ENCODE assay signal across 8 cellular contexts in the genomic region with DNA sequence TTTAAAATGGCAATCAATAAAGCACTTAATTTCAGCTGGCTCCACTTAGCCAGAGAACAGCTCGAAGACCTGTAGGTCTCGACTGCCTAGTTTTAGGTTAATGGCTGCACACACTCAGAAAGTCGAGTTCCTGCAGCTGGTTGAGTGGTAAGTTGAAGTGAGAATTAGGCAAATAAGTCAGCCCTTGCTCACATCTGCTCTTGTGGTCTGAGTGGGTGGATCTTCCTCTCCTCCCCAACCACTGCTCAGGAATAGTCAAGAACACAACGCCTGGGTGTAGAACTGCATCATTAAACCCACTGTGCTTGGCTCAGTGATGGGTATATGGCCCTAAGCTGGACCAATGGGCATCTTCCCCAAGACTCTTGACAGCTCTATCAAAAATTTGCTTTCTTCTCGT. TPM values are rescaled to one million over a fixed set of nuclear protein-coding genes. Genes with fewer than 3 reads are reported as not detected.
A peak's percentile ranks its signal among the peaks of the same experiment; 100 is the strongest.
DNase-seq lines count a peak whose midpoint lies in the region; ATAC-seq and TF ChIP-seq lines count a peak whose summit lies in the region.

No MANE protein-coding gene starts in this region.

- DNase-seq in stimulated activated CD4-positive, alpha-beta T cell treated with anti-CD3 and anti-CD28 coated beads, Interleukin-12 subunit alpha, Interleukin-12 subunit beta, amount 100 ng/mL, for 4 hours = peak; percentile 23
- no peak for DNase-seq in stimulated activated CD4-positive, alpha-beta T cell treated with anti-CD3 and anti-CD28 coated beads, Interleukin-4, amount 100 ng/mL, for 1 hour
- DNase-seq in activated CD4-positive, alpha-beta T cell treated with anti-CD3 and anti-CD28 coated beads, Interleukin-2, amount 10 ng/mL, durations not matched to agents 24 days and 14 days = peak; percentile 86
- DNase-seq in upper lobe of right lung (no peak), superior temporal gyrus (ENCODE audit: extremely low spot score) (no peak), NCI-H187 treated with DMSO at 0.1 percent for 48 hours (lab: John Stamatoyannopoulos, UW) (no peak), AG08396 (ENCODE audit: low spot score) (no peak)

- peak; percentile 84 for ATAC-seq in HG03097 (IDR thresholded peaks at IDR 0.05; ENCODE audit: low FRiP score, unreplicated experiment)
- peak; percentile 82 for ATAC-seq in upper lobe of right lung

- no peaks in the 10 kb centered on the region for H3K27me3 Mint-ChIP-seq in activated CD4-positive, alpha-beta T cell treated with anti-CD3 and anti-CD28 coated beads, Interleukin-2, amount 10 ng/mL, durations not matched to agents 24 days and 14 days

- peaks cover 13% of the 10 kb centered on the region for H3K36me3 Mint-ChIP-seq in activated CD4-positive, alpha-beta T cell treated with anti-CD3 and anti-CD28 coated beads, Interleukin-2, amount 10 ng/mL, durations not matched to agents 24 days and 14 days (ENCODE audit: low read depth)

- H3K4me1 ChIP-seq in upper lobe of right lung = peaks cover 10% of the 10 kb centered on the region

- no peak overlapping the region for H3K4me3 ChIP-seq in upper lobe of right lung

- H3K9me3 Mint-ChIP-seq in activated CD4-positive, alpha-beta T cell treated with anti-CD3 and anti-CD28 coated beads, Interleukin-2, amount 10 ng/mL, durations not matched to agents 24 days and 14 days = peaks cover 15% of the 10 kb centered on the region

- no peak overlapping the region for H3K27ac ChIP-seq in upper lobe of right lung

- no peak for TF ChIP-seq CTCF in upper lobe of right lung (IDR thresholded peaks at IDR 0.05)

- H3K4me3 Mint-ChIP-seq in activated CD4-positive, alpha-beta T cell treated with anti-CD3 and anti-CD28 coated beads, Interleukin-2, amount 10 ng/mL, durations not matched to agents 24 days and 14 days = peak overlapping the region; percentile 42

- H3K4me1 Mint-ChIP-seq in activated CD4-positive, alpha-beta T cell treated with anti-CD3 and anti-CD28 coated beads, Interleukin-2, amount 10 ng/mL, durations not matched to agents 24 days and 14 days = peaks cover 88% of the 10 kb centered on the region

- H3K27ac Mint-ChIP-seq in activated CD4-positive, alpha-beta T cell treated with anti-CD3 and anti-CD28 coated beads, Interleukin-2, amount 10 ng/mL, durations not matched to agents 24 days and 14 days = peak overlapping the region; percentile 79

- no peaks in the 10 kb centered on the region for H3K9me3 ChIP-seq in upper lobe of right lung

- H3K27me3 ChIP-seq in upper lobe of right lung = no peaks in the 10 kb centered on the region

- no peaks in the 10 kb centered on the region for H3K36me3 ChIP-seq in upper lobe of right lung

- intact Hi-C loops in activated CD4-positive, alpha-beta T cell treated with anti-CD3 and anti-CD28 coated beads, Interleukin-2, amount 10 ng/mL, durations not matched to agents 24 days and 14 days (cut with micrococcal nuclease) = loop anchor here (1.0 to 5.0 kb wide), 3 partner anchors 11 to 261 kb away; partner anchors contain the start of genes CLINT1 and NIPAL4
- intact Hi-C loops in upper lobe of right lung (cut with DNase I) = no loop called here

RNA-seq across cellular contexts. Expression of gene ADAM19, which starts 20.9 kb away (rescaled TPM):
- total RNA-seq in activated CD4-positive, alpha-beta T cell treated with anti-CD3 and anti-CD28 coated beads, Interleukin-2, amount 10 ng/mL, durations not matched to agents 24 days and 14 days = 232 TPM in 2 replicates
- 10.6 TPM for total RNA-seq in upper lobe of right lung

RNA-seq across cellular contexts. Expression of gene SOX30, which starts 55.8 kb away (rescaled TPM):
- 0.19 TPM in 1 of 2 replicates, not detected in the other for total RNA-seq in activated CD4-positive, alpha-beta T cell treated with anti-CD3 and anti-CD28 coated beads, Interleukin-2, amount 10 ng/mL, durations not matched to agents 24 days and 14 days
- total RNA-seq in upper lobe of right lung = 0.12 TPM

Comparison
In these comparisons a context has a peak if more than half of its experiments do, and no peak if none do; other contexts are left out.
1. DNase-seq: peak in stimulated activated CD4-positive, alpha-beta T cell treated with anti-CD3 and anti-CD28 coated beads, Interleukin-12 subunit alpha, Interleukin-12 subunit beta, amount 100 ng/mL, for 4 hours (single experiment) and activated CD4-positive, alpha-beta T cell treated with anti-CD3 and anti-CD28 coated beads, Interleukin-2, amount 10 ng/mL, durations not matched to agents 24 days and 14 days (single experiment); none in stimulated activated CD4-positive, alpha-beta T cell treated with anti-CD3 and anti-CD28 coated beads, Interleukin-4, amount 100 ng/mL, for 1 hour (single experiment), upper lobe of right lung (single experiment), superior temporal gyrus (single experiment), NCI-H187 treated with DMSO at 0.1 percent for 48 hours (single experiment) and AG08396 (single experiment).
2. RNA of gene ADAM19, which starts 20.9 kb away (total RNA-seq): 232 TPM in activated CD4-positive, alpha-beta T cell treated with anti-CD3 and anti-CD28 coated beads, Interleukin-2, amount 10 ng/mL, durations not matched to agents 24 days and 14 days; 10.6 TPM in upper lobe of right lung (single experiment); every median in the first group is over 10 times any median in the second.